Comparison of ENCODE assay signal across 1 cellular context in the genomic region with DNA sequence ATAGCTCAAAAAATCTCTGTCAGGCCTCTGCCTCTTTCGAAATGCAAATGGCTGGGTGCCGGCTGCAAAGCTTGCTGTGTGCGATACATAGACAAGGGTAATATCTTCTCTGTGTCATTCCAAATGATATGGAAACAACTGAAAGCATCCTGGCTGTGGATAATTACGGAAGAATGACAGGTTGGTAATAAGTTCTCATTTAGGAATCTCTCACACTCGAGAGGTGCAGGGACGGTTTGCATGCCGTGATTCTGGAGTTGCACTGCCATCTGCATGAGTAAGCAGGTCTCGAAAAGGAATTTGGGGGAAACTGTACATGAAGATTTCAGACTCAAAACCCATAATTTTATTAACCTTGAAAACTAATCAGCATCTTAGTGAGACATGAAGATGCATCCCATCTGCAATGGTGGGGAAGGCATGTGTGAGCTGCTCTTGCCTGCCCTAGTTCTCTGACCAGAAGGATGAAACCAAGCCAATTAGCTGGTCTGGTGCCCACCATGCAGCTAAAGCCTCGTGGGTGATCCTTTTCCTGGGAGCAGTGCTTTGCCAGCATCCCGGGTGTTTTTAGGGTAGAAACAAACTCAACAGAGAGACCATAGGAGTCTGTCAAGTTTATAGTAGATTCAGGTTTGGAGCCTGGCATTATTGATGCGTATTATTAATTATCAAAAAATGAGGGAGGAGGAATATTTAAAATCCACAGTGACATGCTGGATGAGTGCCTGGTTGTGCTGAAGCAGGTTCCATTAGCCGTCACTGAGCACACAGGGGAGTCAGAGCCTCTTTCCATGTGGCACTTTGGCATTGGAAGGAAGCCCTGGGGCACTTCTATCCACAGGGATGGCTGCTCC.
TF ChIP-seq lines count a peak whose summit lies in the region.

No MANE protein-coding gene starts in this region.

TF ChIP-seq in H1, 55 proteins besides CTCF, POLR2A, EP300 and RAD21 (continued from another document):
- TF ChIP-seq BCL11A (IDR thresholded peaks at IDR 0.05; ENCODE audit: low read depth in 2 of 2, low read length in 2 of 2) (no peak), GABPA (IDR thresholded peaks at IDR 0.05; ENCODE audit: borderline replicate concordance, insufficient read depth, low read length) (no peak), MAFK (IDR thresholded peaks at IDR 0.05; ENCODE audit: low read depth, low read length) (no peak), HDAC2 (IDR thresholded peaks at IDR 0.05; ENCODE audit: borderline replicate concordance in 1 of 2, low read depth in 2 of 2, low read length in 2 of 2) (no peak), PHF8 (conservative IDR thresholded peaks at IDR 0.05; ENCODE audit: low read depth, low read length) (no peak), NANOG (IDR thresholded peaks at IDR 0.05; ENCODE audit: insufficient read depth, low read depth, low read length, poor library complexity, severe bottlenecking) (no peak), RXRA (IDR thresholded peaks at IDR 0.05; ENCODE audit: insufficient read depth, low read depth, low read length) (no peak), SRF (IDR thresholded peaks at IDR 0.05; ENCODE audit: low read depth, low read length) (no peak), BRCA1 (IDR thresholded peaks at IDR 0.05; ENCODE audit: low read depth, low read length) (no peak), CBX8 (IDR thresholded peaks at IDR 0.05; ENCODE audit: borderline replicate concordance, low read depth, low read length) (no peak)
- TF ChIP-seq, protein P1, sequence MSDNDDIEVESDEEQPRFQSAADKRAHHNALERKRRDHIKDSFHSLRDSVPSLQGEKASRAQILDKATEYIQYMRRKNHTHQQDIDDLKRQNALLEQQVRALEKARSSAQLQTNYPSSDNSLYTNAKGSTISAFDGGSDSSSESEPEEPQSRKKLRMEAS (IDR thresholded peaks at IDR 0.05), result no peak
TF ChIP-seq in H1: peak in this region for 0.
